In the genomic region with DNA sequence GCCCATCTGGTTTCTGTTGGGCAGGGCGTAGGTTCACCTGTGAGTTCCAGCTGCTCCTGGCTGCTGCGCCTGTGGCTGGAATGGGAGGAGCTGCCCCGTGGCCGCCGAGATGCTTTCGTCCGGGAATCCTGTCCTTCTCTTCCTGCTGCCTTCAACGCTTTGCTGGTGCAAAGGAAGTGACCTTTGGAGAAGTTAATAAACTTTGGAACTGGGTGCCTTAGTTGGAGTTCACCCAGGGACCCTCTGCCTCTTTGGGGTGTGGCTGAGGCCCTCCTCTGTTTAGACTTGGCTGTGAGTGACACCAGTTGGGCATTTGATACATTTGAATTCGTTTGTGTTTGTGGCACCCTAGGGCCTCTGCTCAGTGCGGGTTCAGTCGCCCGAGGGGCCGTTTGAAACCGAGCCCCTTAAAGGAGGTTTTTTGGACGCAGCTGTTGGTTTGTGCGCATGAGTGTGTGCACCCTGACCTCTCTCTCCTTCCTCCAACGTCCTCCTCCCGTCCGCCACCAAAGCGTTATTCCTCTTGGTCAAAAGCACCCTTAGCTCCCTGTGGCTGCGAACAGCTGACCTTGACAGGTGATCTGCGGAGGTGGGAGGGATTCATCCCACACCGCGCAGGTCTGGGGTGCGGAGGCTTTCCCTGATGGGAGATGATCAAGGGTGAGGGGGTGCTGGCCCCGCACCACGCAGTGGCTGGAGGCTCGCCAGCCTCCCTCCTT, we compare ENCODE assay signal across 1 cellular context.
TF ChIP-seq lines count a peak whose summit lies in the region.

No MANE protein-coding gene starts in this region.

TF ChIP-seq in HepG2, 621 proteins besides CTCF, POLR2A, EP300 and RAD21 (continued from another document and continues in another):
- TF ChIP-seq, protein P1, sequence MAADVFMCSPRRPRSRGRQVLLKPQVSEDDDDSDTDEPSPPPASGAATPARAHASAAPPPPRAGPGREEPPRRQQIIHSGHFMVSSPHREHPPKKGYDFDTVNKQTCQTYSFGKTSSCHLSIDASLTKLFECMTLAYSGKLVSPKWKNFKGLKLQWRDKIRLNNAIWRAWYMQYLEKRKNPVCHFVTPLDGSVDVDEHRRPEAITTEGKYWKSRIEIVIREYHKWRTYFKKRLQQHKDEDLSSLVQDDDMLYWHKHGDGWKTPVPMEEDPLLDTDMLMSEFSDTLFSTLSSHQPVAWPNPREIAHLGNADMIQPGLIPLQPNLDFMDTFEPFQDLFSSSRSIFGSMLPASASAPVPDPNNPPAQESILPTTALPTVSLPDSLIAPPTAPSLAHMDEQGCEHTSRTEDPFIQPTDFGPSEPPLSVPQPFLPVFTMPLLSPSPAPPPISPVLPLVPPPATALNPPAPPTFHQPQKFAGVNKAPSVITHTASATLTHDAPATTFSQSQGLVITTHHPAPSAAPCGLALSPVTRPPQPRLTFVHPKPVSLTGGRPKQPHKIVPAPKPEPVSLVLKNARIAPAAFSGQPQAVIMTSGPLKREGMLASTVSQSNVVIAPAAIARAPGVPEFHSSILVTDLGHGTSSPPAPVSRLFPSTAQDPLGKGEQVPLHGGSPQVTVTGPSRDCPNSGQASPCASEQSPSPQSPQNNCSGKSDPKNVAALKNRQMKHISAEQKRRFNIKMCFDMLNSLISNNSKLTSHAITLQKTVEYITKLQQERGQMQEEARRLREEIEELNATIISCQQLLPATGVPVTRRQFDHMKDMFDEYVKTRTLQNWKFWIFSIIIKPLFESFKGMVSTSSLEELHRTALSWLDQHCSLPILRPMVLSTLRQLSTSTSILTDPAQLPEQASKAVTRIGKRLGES (CRISPR knock-in tag; IDR thresholded peaks at IDR 0.05; ENCODE audit: borderline replicate concordance) = no peak
- TF ChIP-seq SYNCRIP (IDR thresholded peaks at IDR 0.05; ENCODE audit: insufficient read depth, low read depth, low read length) (no peak), HOXA9 (CRISPR knock-in tag; IDR thresholded peaks at IDR 0.05; ENCODE audit: borderline replicate concordance) (no peak), MYC (CRISPR knock-in tag; IDR thresholded peaks at IDR 0.05; ENCODE audit: borderline replicate concordance) (0 out of 2 replicates have a peak, but pooled peaks have one; percentile 5), HOXA3 (CRISPR knock-in tag; IDR thresholded peaks at IDR 0.05) (peak; percentile 63), ZNF343 (CRISPR knock-in tag; IDR thresholded peaks at IDR 0.05) (no peak), U2AF2 (IDR thresholded peaks at IDR 0.05; ENCODE audit: low read depth, low read length) (no peak), HIVEP1 (CRISPR knock-in tag; IDR thresholded peaks at IDR 0.05) (0 out of 2 replicates have a peak, but pooled peaks have one; percentile 17), ISL2 (CRISPR knock-in tag; IDR thresholded peaks at IDR 0.05) (no peak; the same call in 1 of the 2 replicates), MEIS2 (CRISPR knock-in tag; IDR thresholded peaks at IDR 0.05) (no peak), U2AF1 (optimal IDR thresholded peaks at IDR 0.05; ENCODE audit: low read depth, low read length) (no peak), ELF4 (CRISPR knock-in tag; IDR thresholded peaks at IDR 0.05; ENCODE audit: borderline replicate concordance) (no peak), ZNF367 (CRISPR knock-in tag; IDR thresholded peaks at IDR 0.05; ENCODE audit: borderline replicate concordance) (no peak), ZNF430 (CRISPR knock-in tag; IDR thresholded peaks at IDR 0.05) (no peak; the same call in 1 of the 2 replicates), SRSF9 (IDR thresholded peaks at IDR 0.05; ENCODE audit: borderline replicate concordance, insufficient read depth, low read depth, low read length, poor library complexity, severe bottlenecking) (no peak), ZNF335 (CRISPR knock-in tag; IDR thresholded peaks at IDR 0.05) (0 out of 2 replicates have a peak, but pooled peaks have one; percentile 29), SP5 (CRISPR knock-in tag; IDR thresholded peaks at IDR 0.05; ENCODE audit: borderline replicate concordance, low read depth) (no peak; the same call in 1 of the 2 replicates), ETV5 (CRISPR knock-in tag; IDR thresholded peaks at IDR 0.05; ENCODE audit: borderline replicate concordance) (no peak; the same call in 1 of the 2 replicates), ZNF850 (CRISPR knock-in tag; conservative IDR thresholded peaks at IDR 0.05) (no peak), ZBTB42 (CRISPR knock-in tag; IDR thresholded peaks at IDR 0.05) (no peak), TBP (CRISPR knock-in tag; IDR thresholded peaks at IDR 0.05) (no peak), MED8 (CRISPR knock-in tag; IDR thresholded peaks at IDR 0.05; ENCODE audit: insufficient replicate concordance) (peak; percentile 56), ZNF276 (CRISPR knock-in tag; IDR thresholded peaks at IDR 0.05; ENCODE audit: low read depth) (no peak), POLR2AphosphoS5 (IDR thresholded peaks at IDR 0.05; ENCODE audit: low read depth, low read length) (peak; percentile 13; the same call in 1 of the 2 replicates), ARID4A (CRISPR knock-in tag; IDR thresholded peaks at IDR 0.05; ENCODE audit: borderline replicate concordance) (peak; percentile 31; the same call in 1 of the 2 replicates), BRD4 (CRISPR knock-in tag; IDR thresholded peaks at IDR 0.05) (no peak), POLR2G (IDR thresholded peaks at IDR 0.05; ENCODE audit: low read depth, low read length) (peak; percentile 48)
- TF ChIP-seq, protein P2, sequence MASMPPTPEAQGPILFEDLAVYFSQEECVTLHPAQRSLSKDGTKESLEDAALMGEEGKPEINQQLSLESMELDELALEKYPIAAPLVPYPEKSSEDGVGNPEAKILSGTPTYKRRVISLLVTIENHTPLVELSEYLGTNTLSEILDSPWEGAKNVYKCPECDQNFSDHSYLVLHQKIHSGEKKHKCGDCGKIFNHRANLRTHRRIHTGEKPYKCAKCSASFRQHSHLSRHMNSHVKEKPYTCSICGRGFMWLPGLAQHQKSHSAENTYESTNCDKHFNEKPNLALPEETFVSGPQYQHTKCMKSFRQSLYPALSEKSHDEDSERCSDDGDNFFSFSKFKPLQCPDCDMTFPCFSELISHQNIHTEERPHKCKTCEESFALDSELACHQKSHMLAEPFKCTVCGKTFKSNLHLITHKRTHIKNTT (CRISPR knock-in tag; IDR thresholded peaks at IDR 0.05) = no peak
- TF ChIP-seq, protein P3, sequence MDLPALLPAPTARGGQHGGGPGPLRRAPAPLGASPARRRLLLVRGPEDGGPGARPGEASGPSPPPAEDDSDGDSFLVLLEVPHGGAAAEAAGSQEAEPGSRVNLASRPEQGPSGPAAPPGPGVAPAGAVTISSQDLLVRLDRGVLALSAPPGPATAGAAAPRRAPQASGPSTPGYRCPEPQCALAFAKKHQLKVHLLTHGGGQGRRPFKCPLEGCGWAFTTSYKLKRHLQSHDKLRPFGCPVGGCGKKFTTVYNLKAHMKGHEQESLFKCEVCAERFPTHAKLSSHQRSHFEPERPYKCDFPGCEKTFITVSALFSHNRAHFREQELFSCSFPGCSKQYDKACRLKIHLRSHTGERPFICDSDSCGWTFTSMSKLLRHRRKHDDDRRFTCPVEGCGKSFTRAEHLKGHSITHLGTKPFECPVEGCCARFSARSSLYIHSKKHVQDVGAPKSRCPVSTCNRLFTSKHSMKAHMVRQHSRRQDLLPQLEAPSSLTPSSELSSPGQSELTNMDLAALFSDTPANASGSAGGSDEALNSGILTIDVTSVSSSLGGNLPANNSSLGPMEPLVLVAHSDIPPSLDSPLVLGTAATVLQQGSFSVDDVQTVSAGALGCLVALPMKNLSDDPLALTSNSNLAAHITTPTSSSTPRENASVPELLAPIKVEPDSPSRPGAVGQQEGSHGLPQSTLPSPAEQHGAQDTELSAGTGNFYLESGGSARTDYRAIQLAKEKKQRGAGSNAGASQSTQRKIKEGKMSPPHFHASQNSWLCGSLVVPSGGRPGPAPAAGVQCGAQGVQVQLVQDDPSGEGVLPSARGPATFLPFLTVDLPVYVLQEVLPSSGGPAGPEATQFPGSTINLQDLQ (CRISPR knock-in tag; IDR thresholded peaks at IDR 0.05) = no peak
- TF ChIP-seq, protein P4, sequence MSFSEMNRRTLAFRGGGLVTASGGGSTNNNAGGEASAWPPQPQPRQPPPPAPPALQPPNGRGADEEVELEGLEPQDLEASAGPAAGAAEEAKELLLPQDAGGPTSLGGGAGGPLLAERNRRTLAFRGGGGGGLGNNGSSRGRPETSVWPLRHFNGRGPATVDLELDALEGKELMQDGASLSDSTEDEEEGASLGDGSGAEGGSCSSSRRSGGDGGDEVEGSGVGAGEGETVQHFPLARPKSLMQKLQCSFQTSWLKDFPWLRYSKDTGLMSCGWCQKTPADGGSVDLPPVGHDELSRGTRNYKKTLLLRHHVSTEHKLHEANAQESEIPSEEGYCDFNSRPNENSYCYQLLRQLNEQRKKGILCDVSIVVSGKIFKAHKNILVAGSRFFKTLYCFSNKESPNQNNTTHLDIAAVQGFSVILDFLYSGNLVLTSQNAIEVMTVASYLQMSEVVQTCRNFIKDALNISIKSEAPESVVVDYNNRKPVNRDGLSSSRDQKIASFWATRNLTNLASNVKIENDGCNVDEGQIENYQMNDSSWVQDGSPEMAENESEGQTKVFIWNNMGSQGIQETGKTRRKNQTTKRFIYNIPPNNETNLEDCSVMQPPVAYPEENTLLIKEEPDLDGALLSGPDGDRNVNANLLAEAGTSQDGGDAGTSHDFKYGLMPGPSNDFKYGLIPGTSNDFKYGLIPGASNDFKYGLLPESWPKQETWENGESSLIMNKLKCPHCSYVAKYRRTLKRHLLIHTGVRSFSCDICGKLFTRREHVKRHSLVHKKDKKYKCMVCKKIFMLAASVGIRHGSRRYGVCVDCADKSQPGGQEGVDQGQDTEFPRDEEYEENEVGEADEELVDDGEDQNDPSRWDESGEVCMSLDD (CRISPR knock-in tag; IDR thresholded peaks at IDR 0.05; ENCODE audit: borderline replicate concordance) = no peak
- TF ChIP-seq, protein P5, sequence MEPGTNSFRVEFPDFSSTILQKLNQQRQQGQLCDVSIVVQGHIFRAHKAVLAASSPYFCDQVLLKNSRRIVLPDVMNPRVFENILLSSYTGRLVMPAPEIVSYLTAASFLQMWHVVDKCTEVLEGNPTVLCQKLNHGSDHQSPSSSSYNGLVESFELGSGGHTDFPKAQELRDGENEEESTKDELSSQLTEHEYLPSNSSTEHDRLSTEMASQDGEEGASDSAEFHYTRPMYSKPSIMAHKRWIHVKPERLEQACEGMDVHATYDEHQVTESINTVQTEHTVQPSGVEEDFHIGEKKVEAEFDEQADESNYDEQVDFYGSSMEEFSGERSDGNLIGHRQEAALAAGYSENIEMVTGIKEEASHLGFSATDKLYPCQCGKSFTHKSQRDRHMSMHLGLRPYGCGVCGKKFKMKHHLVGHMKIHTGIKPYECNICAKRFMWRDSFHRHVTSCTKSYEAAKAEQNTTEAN (CRISPR knock-in tag; conservative IDR thresholded peaks at IDR 0.05) = no peak
- TF ChIP-seq, protein P6, sequence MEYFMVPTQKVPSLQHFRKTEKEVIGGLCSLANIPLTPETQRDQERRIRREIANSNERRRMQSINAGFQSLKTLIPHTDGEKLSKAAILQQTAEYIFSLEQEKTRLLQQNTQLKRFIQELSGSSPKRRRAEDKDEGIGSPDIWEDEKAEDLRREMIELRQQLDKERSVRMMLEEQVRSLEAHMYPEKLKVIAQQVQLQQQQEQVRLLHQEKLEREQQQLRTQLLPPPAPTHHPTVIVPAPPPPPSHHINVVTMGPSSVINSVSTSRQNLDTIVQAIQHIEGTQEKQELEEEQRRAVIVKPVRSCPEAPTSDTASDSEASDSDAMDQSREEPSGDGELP (IDR thresholded peaks at IDR 0.05; ENCODE audit: borderline replicate concordance, low read depth) = peak; percentile 84
- TF ChIP-seq, protein P7, sequence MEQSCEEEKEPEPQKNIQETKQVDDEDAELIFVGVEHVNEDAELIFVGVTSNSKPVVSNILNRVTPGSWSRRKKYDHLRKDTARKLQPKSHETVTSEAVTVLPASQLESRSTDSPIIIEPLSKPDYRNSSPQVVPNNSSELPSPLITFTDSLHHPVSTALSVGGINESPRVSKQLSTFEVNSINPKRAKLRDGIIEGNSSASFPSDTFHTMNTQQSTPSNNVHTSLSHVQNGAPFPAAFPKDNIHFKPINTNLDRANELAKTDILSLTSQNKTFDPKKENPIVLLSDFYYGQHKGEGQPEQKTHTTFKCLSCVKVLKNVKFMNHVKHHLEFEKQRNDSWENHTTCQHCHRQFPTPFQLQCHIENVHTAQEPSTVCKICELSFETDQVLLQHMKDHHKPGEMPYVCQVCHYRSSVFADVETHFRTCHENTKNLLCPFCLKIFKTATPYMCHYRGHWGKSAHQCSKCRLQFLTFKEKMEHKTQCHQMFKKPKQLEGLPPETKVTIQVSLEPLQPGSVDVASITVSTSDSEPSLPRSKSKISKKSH (CRISPR knock-in tag; IDR thresholded peaks at IDR 0.05; ENCODE audit: borderline replicate concordance) = no peak
